Comparison of ENCODE assay signal across 1 cellular context in genomic region chr19:40806385-40807146, GRCh38.
TF ChIP-seq lines count a peak whose summit lies in the region.

No MANE protein-coding gene starts in this region.

TF ChIP-seq in K562, 482 proteins besides CTCF, POLR2A, EP300 and RAD21 (continued from another document and continues in another):
- TF ChIP-seq ZMIZ1 (IDR thresholded peaks at IDR 0.05; ENCODE audit: low read depth in 2 of 2, low read length in 2 of 2) (no peak), ZNF551 (CRISPR knock-in tag; IDR thresholded peaks at IDR 0.05) (no peak), TGIF2 (CRISPR knock-in tag; IDR thresholded peaks at IDR 0.05) (no peak), HCFC1 (IDR thresholded peaks at IDR 0.05; ENCODE audit: low read depth, low read length) (0 out of 2 replicates have a peak, but pooled peaks have one; percentile 34), DEAF1 (CRISPR knock-in tag; IDR thresholded peaks at IDR 0.05) (0 out of 2 replicates have a peak, but pooled peaks have one; percentile 12), NONO (IDR thresholded peaks at IDR 0.05; ENCODE audit: low read depth in 2 of 2, low read length in 1 of 2) (no peak; a peak in 1 of 4 replicates), ZNF232 (CRISPR knock-in tag; IDR thresholded peaks at IDR 0.05) (0 out of 2 replicates have a peak, but pooled peaks have one; percentile 25), YY1 (IDR thresholded peaks at IDR 0.05; ENCODE audit: borderline replicate concordance in 1 of 3, control insufficient read depth in 1 of 3, extremely low read depth in 1 of 3, insufficient read depth in 3 of 3, insufficient read length in 1 of 3, insufficient replicate concordance in 2 of 3, low read depth in 1 of 3, low read length in 2 of 3) (peak in 2 of 3 experiments; percentile 47 to 49), KAT7 (CRISPR knock-in tag; IDR thresholded peaks at IDR 0.05; ENCODE audit: borderline replicate concordance) (0 out of 2 replicates have a peak, but pooled peaks have one; percentile 11), ZNF384 (IDR thresholded peaks at IDR 0.05; ENCODE audit: low read depth, low read length) (0 out of 2 replicates have a peak, but pooled peaks have one; percentile 27), MNT (conservative IDR thresholded peaks at IDR 0.05) (peak in 1 of 2 experiments; percentile 45; a peak in 1 of 4 replicates), CBX5 (IDR thresholded peaks at IDR 0.05; ENCODE audit: borderline replicate concordance, low read depth) (no peak), CBX1 (IDR thresholded peaks at IDR 0.05; ENCODE audit: low read depth) (0 out of 2 replicates have a peak, but pooled peaks have one; percentile 37), ZNF24 (IDR thresholded peaks at IDR 0.05) (peak; percentile 38; the same call in 1 of the 2 replicates), BRCA1 (IDR thresholded peaks at IDR 0.05) (no peak), BRCA1 (CRISPR knock-in tag; IDR thresholded peaks at IDR 0.05) (no peak), EZH2 (IDR thresholded peaks at IDR 0.05; ENCODE audit: borderline replicate concordance, low read depth, low read length) (no peak), NFIX (CRISPR knock-in tag; IDR thresholded peaks at IDR 0.05; ENCODE audit: low read depth) (no peak), MAZ (CRISPR knock-in tag; conservative IDR thresholded peaks at IDR 0.05 in 1 of 2, IDR thresholded peaks at IDR 0.05 in 1 of 2) (peak; percentile 83 to 97), POLR2G (IDR thresholded peaks at IDR 0.05; ENCODE audit: low read depth, low read length) (peak; percentile 81), ZNF780A (CRISPR knock-in tag; IDR thresholded peaks at IDR 0.05) (no peak), NEUROD1 (IDR thresholded peaks at IDR 0.05; ENCODE audit: borderline replicate concordance, low read depth, low read length, partially characterized antibody) (peak; percentile 47), ZBTB7A (IDR thresholded peaks at IDR 0.05; ENCODE audit: borderline replicate concordance, control insufficient read depth, low read depth, low read length) (0 out of 2 replicates have a peak, but pooled peaks have one; percentile 14), ETV1 (tag; conservative IDR thresholded peaks at IDR 0.05; ENCODE audit: low read depth) (0 out of 2 replicates have a peak, but pooled peaks have one; percentile 31), FOXK2 (conservative IDR thresholded peaks at IDR 0.05 in 1 of 2, IDR thresholded peaks at IDR 0.05 in 1 of 2; ENCODE audit: low read depth in 2 of 2) (peak in 1 of 2 experiments; percentile 94; a peak in 2 of 4 replicates), PHB2 (IDR thresholded peaks at IDR 0.05; ENCODE audit: low read depth) (no peak), MEIS2 (IDR thresholded peaks at IDR 0.05; ENCODE audit: partially characterized antibody) (peak; percentile 70)
- TF ChIP-seq, protein P1, sequence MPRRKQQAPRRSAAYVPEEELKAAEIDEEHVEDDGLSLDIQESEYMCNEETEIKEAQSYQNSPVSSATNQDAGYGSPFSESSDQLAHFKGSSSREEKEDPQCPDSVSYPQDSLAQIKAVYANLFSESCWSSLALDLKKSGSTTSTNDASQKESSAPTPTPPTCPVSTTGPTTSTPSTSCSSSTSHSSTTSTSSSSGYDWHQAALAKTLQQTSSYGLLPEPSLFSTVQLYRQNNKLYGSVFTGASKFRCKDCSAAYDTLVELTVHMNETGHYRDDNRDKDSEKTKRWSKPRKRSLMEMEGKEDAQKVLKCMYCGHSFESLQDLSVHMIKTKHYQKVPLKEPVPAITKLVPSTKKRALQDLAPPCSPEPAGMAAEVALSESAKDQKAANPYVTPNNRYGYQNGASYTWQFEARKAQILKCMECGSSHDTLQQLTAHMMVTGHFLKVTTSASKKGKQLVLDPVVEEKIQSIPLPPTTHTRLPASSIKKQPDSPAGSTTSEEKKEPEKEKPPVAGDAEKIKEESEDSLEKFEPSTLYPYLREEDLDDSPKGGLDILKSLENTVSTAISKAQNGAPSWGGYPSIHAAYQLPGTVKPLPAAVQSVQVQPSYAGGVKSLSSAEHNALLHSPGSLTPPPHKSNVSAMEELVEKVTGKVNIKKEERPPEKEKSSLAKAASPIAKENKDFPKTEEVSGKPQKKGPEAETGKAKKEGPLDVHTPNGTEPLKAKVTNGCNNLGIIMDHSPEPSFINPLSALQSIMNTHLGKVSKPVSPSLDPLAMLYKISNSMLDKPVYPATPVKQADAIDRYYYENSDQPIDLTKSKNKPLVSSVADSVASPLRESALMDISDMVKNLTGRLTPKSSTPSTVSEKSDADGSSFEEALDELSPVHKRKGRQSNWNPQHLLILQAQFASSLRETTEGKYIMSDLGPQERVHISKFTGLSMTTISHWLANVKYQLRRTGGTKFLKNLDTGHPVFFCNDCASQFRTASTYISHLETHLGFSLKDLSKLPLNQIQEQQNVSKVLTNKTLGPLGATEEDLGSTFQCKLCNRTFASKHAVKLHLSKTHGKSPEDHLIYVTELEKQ (CRISPR knock-in tag; IDR thresholded peaks at IDR 0.05), result no peak
- TF ChIP-seq, protein P2, sequence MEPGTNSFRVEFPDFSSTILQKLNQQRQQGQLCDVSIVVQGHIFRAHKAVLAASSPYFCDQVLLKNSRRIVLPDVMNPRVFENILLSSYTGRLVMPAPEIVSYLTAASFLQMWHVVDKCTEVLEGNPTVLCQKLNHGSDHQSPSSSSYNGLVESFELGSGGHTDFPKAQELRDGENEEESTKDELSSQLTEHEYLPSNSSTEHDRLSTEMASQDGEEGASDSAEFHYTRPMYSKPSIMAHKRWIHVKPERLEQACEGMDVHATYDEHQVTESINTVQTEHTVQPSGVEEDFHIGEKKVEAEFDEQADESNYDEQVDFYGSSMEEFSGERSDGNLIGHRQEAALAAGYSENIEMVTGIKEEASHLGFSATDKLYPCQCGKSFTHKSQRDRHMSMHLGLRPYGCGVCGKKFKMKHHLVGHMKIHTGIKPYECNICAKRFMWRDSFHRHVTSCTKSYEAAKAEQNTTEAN (CRISPR knock-in tag; IDR thresholded peaks at IDR 0.05), result peak; percentile 77; the same call in 1 of the 2 replicates
- TF ChIP-seq, protein P3, sequence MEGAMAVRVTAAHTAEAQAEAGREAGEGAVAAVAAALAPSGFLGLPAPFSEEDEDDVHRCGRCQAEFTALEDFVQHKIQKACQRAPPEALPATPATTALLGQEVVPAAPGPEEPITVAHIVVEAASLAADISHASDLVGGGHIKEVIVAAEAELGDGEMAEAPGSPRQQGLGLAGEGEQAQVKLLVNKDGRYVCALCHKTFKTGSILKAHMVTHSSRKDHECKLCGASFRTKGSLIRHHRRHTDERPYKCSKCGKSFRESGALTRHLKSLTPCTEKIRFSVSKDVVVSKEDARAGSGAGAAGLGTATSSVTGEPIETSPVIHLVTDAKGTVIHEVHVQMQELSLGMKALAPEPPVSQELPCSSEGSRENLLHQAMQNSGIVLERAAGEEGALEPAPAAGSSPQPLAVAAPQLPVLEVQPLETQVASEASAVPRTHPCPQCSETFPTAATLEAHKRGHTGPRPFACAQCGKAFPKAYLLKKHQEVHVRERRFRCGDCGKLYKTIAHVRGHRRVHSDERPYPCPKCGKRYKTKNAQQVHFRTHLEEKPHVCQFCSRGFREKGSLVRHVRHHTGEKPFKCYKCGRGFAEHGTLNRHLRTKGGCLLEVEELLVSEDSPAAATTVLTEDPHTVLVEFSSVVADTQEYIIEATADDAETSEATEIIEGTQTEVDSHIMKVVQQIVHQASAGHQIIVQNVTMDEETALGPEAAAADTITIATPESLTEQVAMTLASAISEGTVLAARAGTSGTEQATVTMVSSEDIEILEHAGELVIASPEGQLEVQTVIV (CRISPR knock-in tag; IDR thresholded peaks at IDR 0.05; ENCODE audit: borderline replicate concordance), result no peak
- TF ChIP-seq, protein P4, sequence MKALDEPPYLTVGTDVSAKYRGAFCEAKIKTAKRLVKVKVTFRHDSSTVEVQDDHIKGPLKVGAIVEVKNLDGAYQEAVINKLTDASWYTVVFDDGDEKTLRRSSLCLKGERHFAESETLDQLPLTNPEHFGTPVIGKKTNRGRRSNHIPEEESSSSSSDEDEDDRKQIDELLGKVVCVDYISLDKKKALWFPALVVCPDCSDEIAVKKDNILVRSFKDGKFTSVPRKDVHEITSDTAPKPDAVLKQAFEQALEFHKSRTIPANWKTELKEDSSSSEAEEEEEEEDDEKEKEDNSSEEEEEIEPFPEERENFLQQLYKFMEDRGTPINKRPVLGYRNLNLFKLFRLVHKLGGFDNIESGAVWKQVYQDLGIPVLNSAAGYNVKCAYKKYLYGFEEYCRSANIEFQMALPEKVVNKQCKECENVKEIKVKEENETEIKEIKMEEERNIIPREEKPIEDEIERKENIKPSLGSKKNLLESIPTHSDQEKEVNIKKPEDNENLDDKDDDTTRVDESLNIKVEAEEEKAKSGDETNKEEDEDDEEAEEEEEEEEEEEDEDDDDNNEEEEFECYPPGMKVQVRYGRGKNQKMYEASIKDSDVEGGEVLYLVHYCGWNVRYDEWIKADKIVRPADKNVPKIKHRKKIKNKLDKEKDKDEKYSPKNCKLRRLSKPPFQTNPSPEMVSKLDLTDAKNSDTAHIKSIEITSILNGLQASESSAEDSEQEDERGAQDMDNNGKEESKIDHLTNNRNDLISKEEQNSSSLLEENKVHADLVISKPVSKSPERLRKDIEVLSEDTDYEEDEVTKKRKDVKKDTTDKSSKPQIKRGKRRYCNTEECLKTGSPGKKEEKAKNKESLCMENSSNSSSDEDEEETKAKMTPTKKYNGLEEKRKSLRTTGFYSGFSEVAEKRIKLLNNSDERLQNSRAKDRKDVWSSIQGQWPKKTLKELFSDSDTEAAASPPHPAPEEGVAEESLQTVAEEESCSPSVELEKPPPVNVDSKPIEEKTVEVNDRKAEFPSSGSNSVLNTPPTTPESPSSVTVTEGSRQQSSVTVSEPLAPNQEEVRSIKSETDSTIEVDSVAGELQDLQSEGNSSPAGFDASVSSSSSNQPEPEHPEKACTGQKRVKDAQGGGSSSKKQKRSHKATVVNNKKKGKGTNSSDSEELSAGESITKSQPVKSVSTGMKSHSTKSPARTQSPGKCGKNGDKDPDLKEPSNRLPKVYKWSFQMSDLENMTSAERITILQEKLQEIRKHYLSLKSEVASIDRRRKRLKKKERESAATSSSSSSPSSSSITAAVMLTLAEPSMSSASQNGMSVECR (CRISPR knock-in tag; IDR thresholded peaks at IDR 0.05), result 0 out of 2 replicates have a peak, but pooled peaks have one; percentile 42
- TF ChIP-seq, protein P5, sequence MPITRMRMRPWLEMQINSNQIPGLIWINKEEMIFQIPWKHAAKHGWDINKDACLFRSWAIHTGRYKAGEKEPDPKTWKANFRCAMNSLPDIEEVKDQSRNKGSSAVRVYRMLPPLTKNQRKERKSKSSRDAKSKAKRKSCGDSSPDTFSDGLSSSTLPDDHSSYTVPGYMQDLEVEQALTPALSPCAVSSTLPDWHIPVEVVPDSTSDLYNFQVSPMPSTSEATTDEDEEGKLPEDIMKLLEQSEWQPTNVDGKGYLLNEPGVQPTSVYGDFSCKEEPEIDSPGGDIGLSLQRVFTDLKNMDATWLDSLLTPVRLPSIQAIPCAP (CRISPR knock-in tag; IDR thresholded peaks at IDR 0.05; ENCODE audit: borderline replicate concordance), result no peak
